15 cellular contexts compared by ENCODE assay signal in genomic region chr1:63732666-63733065, GRCh38. TPM values are rescaled to one million over a fixed set of nuclear protein-coding genes. Genes with fewer than 3 reads are reported as not detected.
DNase-seq lines count a peak whose midpoint lies in the region; FAIRE-seq and TF ChIP-seq lines count a peak whose summit lies in the region.
"Had no signal": no experiment of that assay in that cellular context is flagged by ENCODE, and none has a peak within 500 bp of the region (broad histone marks: within the 10 kb centered on the region; RNA-seq: fewer than 3 reads in every experiment).

No MANE protein-coding gene starts in this region.

- H3K9me3 ChIP-seq in SJCRH30 (replicated peaks): no peaks in the 10 kb centered on the region; the same call in 1 of the 2 replicates

- no peak for TF ChIP-seq POLR2A in H54 (IDR thresholded peaks at IDR 0.05; ENCODE audit: low read depth, low read length)

- intact Hi-C loops in Calu3 (cut with micrococcal nuclease; ENCODE audit: unreplicated experiment): no loop called here

- H3K4me1 ChIP-seq in SJCRH30: peaks cover 40% of the 10 kb centered on the region

- H3K9me3 Mint-ChIP-seq in Calu3 (ENCODE audit: low read depth, unreplicated experiment): peaks cover 10% of the 10 kb centered on the region

- no TSS peak for BruUV-seq in Calu3 (replicated peaks; lab: Mats Ljungman, UMichigan)

- FAIRE-seq in H54 (lab: Jason Lieb, UNC): peak; percentile 43

- no peak overlapping the region for H3K4me3 ChIP-seq in SJCRH30
- no peak overlapping the region for H3K4me3 ChIP-seq in fibroblast of mammary gland (ENCODE audit: control insufficient read depth, low read depth, low read length)

- DNase-seq in H54 (ENCODE audit: insufficient read length, low spot score) (no peak), SJCRH30 (peak; percentile 9 to 47), fibroblast of mammary gland (ENCODE audit: low read depth) (peak; percentile 75), renal cortical epithelial cell (ENCODE audit: low read depth) (peak; percentile 76), ecto neural progenitor cell (ENCODE audit: low spot score) (no peak), iPS-NIHi11 (ENCODE audit: low spot score) (no peak), Calu3 (no peak)
- no peak for DNase-seq in activated CD8-positive, alpha-beta memory T cell treated with anti-CD3 and anti-CD28 coated beads, Interleukin-2, amount 50 U/mL, for 4 hours
- DNase-seq: activated T-cell treated with anti-CD3 and anti-CD28 coated beads, Interleukin-2, amount 50 U/mL, for 48 hours; amygdala; COR-L47; effector memory CD4-positive, alpha-beta T cell; head of caudate nucleus; left ventricle myocardium superior had no signal

- H3K27me3 Mint-ChIP-seq in Calu3 (ENCODE audit: unreplicated experiment): no peaks in the 10 kb centered on the region

- CTCF ChIA-PET in Calu3 (lab: Charles Lee): no interaction called here

- no peak overlapping the region for H3K4me3 Mint-ChIP-seq in Calu3 (ENCODE audit: low read depth, unreplicated experiment)
- H3K4me3 Mint-ChIP-seq: nephron had no signal

- H3K27ac Mint-ChIP-seq in Calu3 (ENCODE audit: unreplicated experiment): no peak overlapping the region

- no peak overlapping the region for H3K27ac ChIP-seq in SJCRH30

- no peaks in the 10 kb centered on the region for H3K27me3 ChIP-seq in SJCRH30

- no peaks in the 10 kb centered on the region for H3K36me3 ChIP-seq in SJCRH30

- TF ChIP-seq CTCF in fibroblast of mammary gland (conservative IDR thresholded peaks at IDR 0.05; ENCODE audit: control insufficient read depth, insufficient read depth, low read depth, low read length): no peak
- TF ChIP-seq CTCF in Calu3 (IDR thresholded peaks at IDR 0.05; ENCODE audit: unreplicated experiment): no peak

- H3K36me3 Mint-ChIP-seq in Calu3 (ENCODE audit: insufficient read depth, unreplicated experiment): peaks cover 10% of the 10 kb centered on the region

- peaks cover 21% of the 10 kb centered on the region for H3K4me1 Mint-ChIP-seq in Calu3 (ENCODE audit: low read depth, unreplicated experiment)

RNA-seq across cellular contexts. Expression of gene ROR1, which starts 41.2 kb away (rescaled TPM):
- total RNA-seq in SJCRH30 (2014; rRNA removed; shearing (Covaris generic)): 4.8 and 5.5 TPM in 2 replicates
- total RNA-seq in renal cortical epithelial cell: 16.5 and 17.2 TPM in 2 replicates
- 24.5 and 33.8 TPM in 2 replicates for total RNA-seq in Calu3 (2022)

Comparison
In these comparisons a context has a peak if more than half of its experiments do, and no peak if none do; other contexts are left out.
1. DNase-seq: peak in SJCRH30 (2 of 2), fibroblast of mammary gland (single experiment) and renal cortical epithelial cell (single experiment); none in H54 (single experiment), activated CD8-positive, alpha-beta memory T cell treated with anti-CD3 and anti-CD28 coated beads, Interleukin-2, amount 50 U/mL, for 4 hours (single experiment), ecto neural progenitor cell (single experiment), iPS-NIHi11 (single experiment) and Calu3 (single experiment).